Comparison of ENCODE assay signal across 14 cellular contexts in the genomic region with DNA sequence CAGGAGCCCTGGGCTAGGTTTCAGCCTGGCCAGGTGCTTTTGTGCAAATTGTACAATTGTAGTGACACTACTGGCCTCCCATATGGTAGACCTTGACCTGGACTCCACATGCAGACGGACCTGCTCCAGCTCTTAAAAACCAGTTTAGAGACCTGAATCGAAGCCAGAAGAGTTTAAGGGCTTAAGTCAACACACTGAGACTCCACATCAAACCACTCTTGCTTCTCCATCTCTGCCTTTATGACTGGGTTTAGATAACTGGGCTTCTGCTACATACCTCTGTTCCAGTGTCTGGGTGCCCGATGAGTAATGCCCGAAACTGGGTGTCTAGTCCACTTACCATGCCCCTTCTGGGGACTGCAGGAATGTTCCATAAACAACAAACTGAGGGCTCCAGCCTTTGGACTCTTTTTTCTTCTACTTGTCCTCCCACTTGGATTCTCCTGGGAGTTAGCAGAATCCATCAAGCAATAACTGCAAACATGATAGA. TPM values are rescaled to one million over a fixed set of nuclear protein-coding genes. Genes with fewer than 3 reads are reported as not detected.
DNase-seq lines count a peak whose midpoint lies in the region; ATAC-seq and TF ChIP-seq lines count a peak whose summit lies in the region.
"Had no signal": no experiment of that assay in that cellular context is flagged by ENCODE, and none has a peak within 500 bp of the region (broad histone marks: within the 10 kb centered on the region; RNA-seq: fewer than 3 reads in every experiment).

No MANE protein-coding gene starts in this region.

- H4K8ac ChIP-seq in mesenchymal stem cell (ENCODE audit: low read length) = peak overlapping the region; percentile 52

- H3K9me3 ChIP-seq in mammary epithelial cell (replicated peaks; ENCODE audit: insufficient read depth, low read length) (no peaks in the 10 kb centered on the region), mesenchymal stem cell (ENCODE audit: control insufficient read depth, low read length) (no peaks in the 10 kb centered on the region)

- peak overlapping the region; percentile 65 for H3K27ac ChIP-seq in mammary epithelial cell (ENCODE audit: insufficient read depth, low read depth, low read length)
- peak overlapping the region; percentile 99 for H3K27ac ChIP-seq in mesenchymal stem cell (ENCODE audit: low read length, poor library complexity, severe bottlenecking)
- H3K27ac ChIP-seq in GM23338 (ENCODE audit: low read depth) = no peak overlapping the region

- no peak for TF ChIP-seq CTCF in LNCaP clone FGC (IDR thresholded peaks at IDR 0.05; ENCODE audit: control insufficient read depth, extremely low read depth, insufficient read depth)
- no peak for TF ChIP-seq CTCF in mammary epithelial cell (conservative IDR thresholded peaks at IDR 0.05 in 1 of 2, IDR thresholded peaks at IDR 0.05 in 1 of 2; ENCODE audit: extremely low read depth in 1 of 2, insufficient read depth in 1 of 2, low read depth in 1 of 2, low read length in 2 of 2)
- no peak for TF ChIP-seq CTCF in GM23338 (conservative IDR thresholded peaks at IDR 0.05; ENCODE audit: low read depth in 2 of 2)
- no peak for TF ChIP-seq CTCF in type B pancreatic cell (conservative IDR thresholded peaks at IDR 0.05)

- ATAC-seq in GM23338 (no peak), HG03095 (IDR thresholded peaks at IDR 0.05; ENCODE audit: unreplicated experiment) (no peak)

- H3K4me1 Mint-ChIP-seq in GM23338 (peaks cover 38% of the 10 kb centered on the region), type B pancreatic cell (ENCODE audit: unreplicated experiment) (peaks cover 48% of the 10 kb centered on the region)

- H3K79me2 ChIP-seq in mammary epithelial cell (ENCODE audit: insufficient read depth, low read length) (no peaks in the 10 kb centered on the region), GM23338 (replicated peaks; ENCODE audit: insufficient read depth) (no peaks in the 10 kb centered on the region)

- no peaks in the 10 kb centered on the region for H3K79me1 ChIP-seq in mesenchymal stem cell (replicated peaks; ENCODE audit: low read length, poor library complexity, severe bottlenecking)

- dilution Hi-C loops in mammary epithelial cell (cut with HindIII; ENCODE audit: low sequenced_read_pairs) = no loop called here

- H2AFZ ChIP-seq in mammary epithelial cell (ENCODE audit: low read depth, low read length) (no peak overlapping the region), mesenchymal stem cell (ENCODE audit: low read depth, low read length) (no peak overlapping the region), GM23338 (no peak overlapping the region)

- H3K27ac Mint-ChIP-seq in GM23338 = no peak overlapping the region; the same call in 1 of the 2 replicates
- no peak overlapping the region for H3K27ac Mint-ChIP-seq in type B pancreatic cell

- peak overlapping the region; percentile 89 for H2AK5ac ChIP-seq in mesenchymal stem cell (ENCODE audit: low read length, severe bottlenecking)

- no peaks in the 10 kb centered on the region for H3K27me3 ChIP-seq in mammary epithelial cell (ENCODE audit: insufficient read depth, low read length)
- H3K27me3 ChIP-seq in mesenchymal stem cell (ENCODE audit: control insufficient read depth in 1 of 2, insufficient read depth in 1 of 2, low read length in 2 of 2) = no peaks in the 10 kb centered on the region
- no peaks in the 10 kb centered on the region for H3K27me3 ChIP-seq in GM23338 (ENCODE audit: insufficient read depth)

- H3K4me2 ChIP-seq in mammary epithelial cell (ENCODE audit: insufficient read depth, low read depth, low read length) = peak overlapping the region; percentile 1
- no peak overlapping the region for H3K4me2 ChIP-seq in mesenchymal stem cell (ENCODE audit: low read length, poor library complexity, severe bottlenecking)
- no peak overlapping the region for H3K4me2 ChIP-seq in GM23338

- no peak overlapping the region for H3K23ac ChIP-seq in mesenchymal stem cell (ENCODE audit: low read length in 2 of 2)

- CTCF ChIA-PET in mammary epithelial cell (lab: Charles Lee; ENCODE audit: low non-redundant PET) = no interaction called here

- H3K4me1 ChIP-seq in mammary epithelial cell (ENCODE audit: insufficient read depth, low read length) (peaks cover 25% of the 10 kb centered on the region), mesenchymal stem cell (ENCODE audit: control insufficient read depth, insufficient read depth, low read depth, low read length) (peaks cover 13% of the 10 kb centered on the region), GM23338 (ENCODE audit: insufficient read depth) (peaks cover 21% of the 10 kb centered on the region)

- H3K9ac ChIP-seq in mammary epithelial cell (ENCODE audit: insufficient read depth, low read length) = peak overlapping the region; percentile 21
- H3K9ac ChIP-seq in mesenchymal stem cell (ENCODE audit: low read length) = peak overlapping the region; percentile 7

- H3K4ac ChIP-seq in mesenchymal stem cell (ENCODE audit: low read depth in 1 of 2, low read length in 2 of 2) = peak overlapping the region in 1 of 2 experiments; percentile 91

- H3K27me3 Mint-ChIP-seq in GM23338 (ENCODE audit: insufficient read depth, low read depth, poor library complexity) (peaks cover 6% of the 10 kb centered on the region), type B pancreatic cell (no peaks in the 10 kb centered on the region)
- H3K27me3 Mint-ChIP-seq: progenitor cell of endocrine pancreas had no signal

- DNase-seq in A172 (ENCODE audit: low spot score) (peak; percentile 86), LNCaP clone FGC (ENCODE audit: low read depth) (peak; percentile 87), mammary epithelial cell (peak; percentile 60), mesenchymal stem cell (peak; percentile 77), GM23338 (ENCODE audit: low spot score) (no peak), retina (no peak), type B pancreatic cell (ENCODE audit: extremely low spot score, unreplicated experiment) (no peak)
- DNase-seq: C1 segment of cervical spinal cord; central memory CD4-positive, alpha-beta T cell; NCI-H1105 had no signal

- peak overlapping the region; percentile 43 for H4K91ac ChIP-seq in mesenchymal stem cell (ENCODE audit: low read length)

- H3K9me3 Mint-ChIP-seq in GM23338 (no peaks in the 10 kb centered on the region; the same call in 2 of the 3 replicates), type B pancreatic cell (no peaks in the 10 kb centered on the region)

- no peak overlapping the region for H3K14ac ChIP-seq in mesenchymal stem cell (ENCODE audit: low read length in 2 of 2)

- H3K18ac ChIP-seq in mesenchymal stem cell (ENCODE audit: low read depth in 1 of 2, low read length in 2 of 2) = peak overlapping the region; percentile 78

- no TSS peak for BruUV-seq in mammary epithelial cell (replicated peaks; lab: Mats Ljungman, UMichigan)

- H3K4me3 ChIP-seq in LNCaP clone FGC (ENCODE audit: low read depth, low read length) (no peak overlapping the region), mammary epithelial cell (replicated peaks in 1 of 3; ENCODE audit: insufficient read depth in 1 of 3, low read depth in 2 of 3, low read length in 3 of 3) (no peak overlapping the region), mesenchymal stem cell (ENCODE audit: insufficient read depth in 1 of 2, low read depth in 1 of 2, low read length in 2 of 2) (no peak overlapping the region), GM23338 (no peak overlapping the region)

- H2BK15ac ChIP-seq in mesenchymal stem cell (ENCODE audit: low read depth, poor library complexity, severe bottlenecking) = no peak overlapping the region

- no peaks in the 10 kb centered on the region for H3F3A ChIP-seq in GM23338 (replicated peaks; ENCODE audit: low read depth)

- H2BK120ac ChIP-seq in mesenchymal stem cell (ENCODE audit: low read depth, low read length) = peak overlapping the region; percentile 65

- WGBS in mammary epithelial cell (ENCODE audit: low coverage, missing lambda C conversion rate) = 97% methylated on average over 4 of the region's 4 CpGs
- WGBS in mesenchymal stem cell = 57% methylated on average over 4 of the region's 4 CpGs

- H3K36me3 ChIP-seq in mammary epithelial cell (ENCODE audit: insufficient read depth, low read length) (no peaks in the 10 kb centered on the region), mesenchymal stem cell (ENCODE audit: control insufficient read depth in 1 of 2, insufficient read depth in 2 of 2, low read depth in 1 of 2, low read length in 2 of 2) (no peaks in the 10 kb centered on the region), GM23338 (ENCODE audit: insufficient read depth) (no peaks in the 10 kb centered on the region)

- intact Hi-C loops in mammary epithelial cell (cut with micrococcal nuclease) = loop anchor here (10.0 kb wide), 1 partner anchor 159 kb away; a partner anchor contains a TSS

- H2BK5ac ChIP-seq in mesenchymal stem cell (ENCODE audit: low read depth, low read length, poor library complexity, severe bottlenecking) = peak overlapping the region; percentile 82

- peaks cover 5% of the 10 kb centered on the region; the same call in 1 of the 2 replicates for H3K9me2 ChIP-seq in GM23338 (ENCODE audit: insufficient read depth)

- H2BK12ac ChIP-seq in mesenchymal stem cell (ENCODE audit: low read length in 2 of 2) = peak overlapping the region; percentile 61 to 70

- H3K4me3 Mint-ChIP-seq in GM23338 (no peak overlapping the region), type B pancreatic cell (no peak overlapping the region)

- H3K36me3 Mint-ChIP-seq in GM23338 (ENCODE audit: low read depth) (no peaks in the 10 kb centered on the region), type B pancreatic cell (no peaks in the 10 kb centered on the region)

- in situ Hi-C loops in mammary epithelial cell (cut with MboI; ENCODE audit: low sequenced_read_pairs in 2 of 2) = no loop called here

- H4K20me1 ChIP-seq in mammary epithelial cell (ENCODE audit: insufficient read depth, low read length) (no peaks in the 10 kb centered on the region), GM23338 (replicated peaks; ENCODE audit: insufficient read depth) (no peaks in the 10 kb centered on the region)

TF ChIP-seq in GM23338, 12 proteins besides CTCF, POLR2A, EP300 and RAD21 (continues in another document):
- TF ChIP-seq JUNB (IDR thresholded peaks at IDR 0.05; ENCODE audit: unreplicated experiment) = no peak
- TF ChIP-seq CREB1 (CRISPR knock-in tag; IDR thresholded peaks at IDR 0.05; ENCODE audit: low read depth) = no peak

RNA-seq across cellular contexts. Expression of a gene that starts 32.8 kb away (rescaled TPM):
- not detected in 2 replicates for total RNA-seq in A172 (2014; rRNA removed; shearing (Covaris generic))
- total RNA-seq in mammary epithelial cell (not detected), type B pancreatic cell (ENCODE audit: low replicate concordance) (not detected in 2 replicates)
- polyA plus RNA-seq in mammary epithelial cell (not detected), GM23338 (2016; fragmentation: Nextera tagmentation; extraction: Ambion mirVana) (not detected in 2 replicates)
- polyA minus RNA-seq in mammary epithelial cell = not detected
- polyA plus RNA-seq in mesenchymal stem cell (2013, experiment 1 of 2) = 0.06 TPM
- not detected for polyA plus RNA-seq in mesenchymal stem cell (2013, experiment 2 of 2)
- total RNA-seq in GM23338 (2014; rRNA removed; shearing (Covaris generic)) = not detected in 2 replicates
- total RNA-seq: activated CD8-positive, alpha-beta memory T cell treated with anti-CD3 and anti-CD28 coated beads for 36 hours; progenitor cell of endocrine pancreas; SK-MEL-5 had no signal

Comparison
In these comparisons a context has a peak if more than half of its experiments do, and no peak if none do; other contexts are left out.
1. DNase-seq: peak in A172 (single experiment), LNCaP clone FGC (single experiment), mammary epithelial cell (single experiment) and mesenchymal stem cell (single experiment); none in GM23338 (single experiment), retina (single experiment) and type B pancreatic cell (single experiment).